Comparison of ENCODE assay signal across 23 cellular contexts in the genomic region with DNA sequence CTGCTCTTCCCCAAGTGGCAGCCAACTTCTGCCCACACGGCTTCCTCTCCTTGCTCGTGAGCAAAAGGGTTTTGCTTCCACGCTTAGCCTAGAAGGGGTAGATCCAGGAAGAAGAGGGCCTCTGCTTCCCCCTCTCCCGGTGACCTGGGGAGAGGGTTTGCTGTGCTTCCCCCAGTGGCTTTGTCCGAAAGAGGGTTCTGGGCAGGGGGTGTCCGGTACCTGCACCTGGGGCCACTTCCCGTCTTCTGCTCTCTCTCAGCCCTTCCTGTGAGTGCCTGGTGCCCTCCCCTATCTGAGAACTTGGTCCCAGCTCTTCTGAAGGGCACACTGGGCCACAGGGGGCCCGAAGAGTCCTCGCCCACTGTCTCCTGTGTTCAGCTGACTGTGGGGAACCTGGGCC. TPM values are rescaled to one million over a fixed set of nuclear protein-coding genes. Genes with fewer than 3 reads are reported as not detected.
"Had no signal": no experiment of that assay in that cellular context is flagged by ENCODE, and none has a peak within 500 bp of the region (broad histone marks: within the 10 kb centered on the region; RNA-seq: fewer than 3 reads in every experiment).

No MANE protein-coding gene starts in this region.

- H3K4me1 ChIP-seq: body of pancreas had no signal

- H3K4me3 Mint-ChIP-seq: activated CD8-positive, alpha-beta memory T cell treated with anti-CD3 and anti-CD28 coated beads, Interleukin-2, amount 10 ng/mL, durations not matched to agents 7 days and 5 days; activated naive CD4-positive, alpha-beta T cell treated with anti-CD3 and anti-CD28 coated beads, Interleukin-2, amount 50 U/mL, for 24 hours; activated T-cell treated with anti-CD3 and anti-CD28 coated beads, Interleukin-2, amount 50 U/mL, for 24 hours; activated T-helper 1 cell treated with anti-CD3 and anti-CD28 coated beads, Interleukin-12 subunit alpha, Interleukin-12 subunit beta, Interleukin-2, Interleukin-4 antibody, amounts not matched to agents 30 ng/mL and 10 ng/mL and 1 ng/mL, durations not matched to agents 14 hours and 24 hours and 36 hours; T-helper 1 cell treated with Interleukin-12 subunit alpha and Interleukin-12 subunit beta and Interleukin-4 antibody, amounts not matched to agents 30 μg/mL and 1 μg/mL, for 36 hours had no signal

- H3K27ac ChIP-seq: body of pancreas, KMS-11 had no signal

- H3K36me3 Mint-ChIP-seq: activated CD8-positive, alpha-beta memory T cell treated with anti-CD3 and anti-CD28 coated beads, Interleukin-2, amount 10 ng/mL, durations not matched to agents 7 days and 5 days had no signal

- H3K4me3 ChIP-seq: body of pancreas had no signal

- ATAC-seq: activated CD8-positive, alpha-beta memory T cell treated with anti-CD3 and anti-CD28 coated beads, Interleukin-2, amount 10 ng/mL, durations not matched to agents 7 days and 5 days; body of pancreas; PC-3 had no signal

- H3K4me1 Mint-ChIP-seq: activated CD8-positive, alpha-beta memory T cell treated with anti-CD3 and anti-CD28 coated beads, Interleukin-2, amount 10 ng/mL, durations not matched to agents 7 days and 5 days; activated naive CD4-positive, alpha-beta T cell treated with anti-CD3 and anti-CD28 coated beads, Interleukin-2, amount 50 U/mL, for 24 hours had no signal

- H3K27me3 ChIP-seq: body of pancreas had no signal

- H3K9me3 ChIP-seq: body of pancreas had no signal

- H3K9me3 Mint-ChIP-seq: activated T-helper 1 cell treated with anti-CD3 and anti-CD28 coated beads, Interleukin-12 subunit alpha, Interleukin-12 subunit beta, Interleukin-2, Interleukin-4 antibody, amounts not matched to agents 30 ng/mL and 10 ng/mL and 1 ng/mL, durations not matched to agents 14 hours and 24 hours and 36 hours; T-helper 1 cell treated with Interleukin-12 subunit alpha and Interleukin-12 subunit beta and Interleukin-4 antibody, amounts not matched to agents 30 μg/mL and 1 μg/mL, for 36 hours had no signal

- DNase-seq: activated CD4-positive, alpha-beta T cell treated with anti-CD3 and anti-CD28 coated beads for 48 hours; activated CD4-positive, alpha-beta T cell treated with anti-CD3 and anti-CD28 coated beads, Interleukin-2, amount 50 U/mL, for 48 hours; activated CD4-positive, CD25-positive, alpha-beta regulatory T cell treated with anti-CD3 and anti-CD28 coated beads, Interleukin-2, amount 50 U/mL, for 72 hours; activated CD8-positive, alpha-beta memory T cell treated with anti-CD3 and anti-CD28 coated beads, Interleukin-2, amount 10 ng/mL, durations not matched to agents 7 days and 5 days; activated effector memory CD4-positive, alpha-beta T cell treated with Interleukin-2 at 50 U/mL for 16 hours; activated naive CD4-positive, alpha-beta T cell; activated T-cell treated with anti-CD3 and anti-CD28 coated beads, Interleukin-2, amount 50 U/mL, for 24 hours; body of pancreas; central memory CD4-positive, alpha-beta T cell; NCI-H1105; NCI-H1436; NCI-H1694 treated with DMSO at 0.1 percent for 48 hours; NCI-H2029 treated with DMSO at 0.1 percent for 48 hours; NCI-H446; NCI-H524; PC-3; SHP77 treated with DMSO at 0.1 percent for 48 hours had no signal

- H3K27ac Mint-ChIP-seq: activated CD8-positive, alpha-beta memory T cell treated with anti-CD3 and anti-CD28 coated beads, Interleukin-2, amount 10 ng/mL, durations not matched to agents 7 days and 5 days; activated naive CD4-positive, alpha-beta T cell treated with anti-CD3 and anti-CD28 coated beads, Interleukin-2, amount 50 U/mL, for 24 hours; activated T-cell treated with anti-CD3 and anti-CD28 coated beads, Interleukin-2, amount 50 U/mL, for 24 hours; activated T-helper 1 cell treated with anti-CD3 and anti-CD28 coated beads, Interleukin-12 subunit alpha, Interleukin-12 subunit beta, Interleukin-2, Interleukin-4 antibody, amounts not matched to agents 30 ng/mL and 10 ng/mL and 1 ng/mL, durations not matched to agents 14 hours and 24 hours and 36 hours; T-helper 1 cell treated with Interleukin-12 subunit alpha and Interleukin-12 subunit beta and Interleukin-4 antibody, amounts not matched to agents 30 μg/mL and 1 μg/mL, for 36 hours had no signal

RNA-seq across cellular contexts. Expression of gene JAKMIP3, which starts 11.3 kb away (rescaled TPM):
- total RNA-seq: bronchial epithelial cell, MCF 10A had no signal
